Comparison of ENCODE assay signal across 12 cellular contexts in the genomic region with DNA sequence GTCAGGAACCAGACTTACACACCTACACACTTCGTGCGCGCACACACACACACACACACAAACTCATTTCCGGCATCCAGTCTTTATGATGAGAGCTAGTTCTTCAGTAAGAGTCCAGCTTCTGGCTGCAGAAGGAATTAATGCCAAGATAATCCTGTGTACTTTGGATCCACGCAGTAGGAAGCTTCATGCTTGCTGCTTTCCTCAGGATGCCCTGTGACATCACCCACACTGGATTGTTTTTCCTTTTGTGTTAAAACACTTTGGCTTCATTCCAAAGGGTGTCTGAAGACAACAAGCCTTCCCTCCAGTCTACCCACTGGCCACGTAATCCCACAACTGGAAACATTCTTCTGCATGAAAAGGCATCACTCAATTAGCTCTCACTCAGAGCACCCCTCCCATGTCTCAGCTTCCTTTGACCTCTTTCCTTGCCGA. TPM values are rescaled to one million over a fixed set of nuclear protein-coding genes. Genes with fewer than 3 reads are reported as not detected.
DNase-seq lines count a peak whose midpoint lies in the region; FAIRE-seq and TF ChIP-seq lines count a peak whose summit lies in the region.
"Had no signal": no experiment of that assay in that cellular context is flagged by ENCODE, and none has a peak within 500 bp of the region (broad histone marks: within the 10 kb centered on the region; RNA-seq: fewer than 3 reads in every experiment).

No MANE protein-coding gene starts in this region.

- no peaks in the 10 kb centered on the region for H3K36me3 Mint-ChIP-seq in mesothelial cell of epicardium

- no peak for TF ChIP-seq CTCF in mesothelial cell of epicardium (IDR thresholded peaks at IDR 0.05; ENCODE audit: unreplicated experiment)

- no peaks in the 10 kb centered on the region for H3K27me3 ChIP-seq in small intestine (ENCODE audit: control insufficient read depth in 2 of 2, insufficient read depth in 2 of 2, low read length in 2 of 2)
- H3K27me3 ChIP-seq: testis had no signal

- no peak for FAIRE-seq in small intestine (lab: Jason Lieb, UNC)

- no peak overlapping the region for H3K27ac ChIP-seq in small intestine (ENCODE audit: low read depth in 1 of 2, low read length in 1 of 2)
- H3K27ac ChIP-seq: testis had no signal

- H3K9me3 ChIP-seq in small intestine (ENCODE audit: control insufficient read depth, low read depth), result no peaks in the 10 kb centered on the region
- H3K9me3 ChIP-seq: testis had no signal

- H3K27me3 Mint-ChIP-seq in mesothelial cell of epicardium (ENCODE audit: low read depth), result no peaks in the 10 kb centered on the region

- no peaks in the 10 kb centered on the region for H3K4me1 ChIP-seq in small intestine (ENCODE audit: control insufficient read depth in 2 of 2, insufficient read depth in 1 of 2, low read depth in 1 of 2, low read length in 1 of 2)

- no peaks in the 10 kb centered on the region for H3K36me3 ChIP-seq in small intestine (ENCODE audit: control insufficient read depth in 2 of 2, insufficient read depth in 2 of 2, low read length in 2 of 2)

- no peak overlapping the region for H3K27ac Mint-ChIP-seq in mesothelial cell of epicardium
- H3K27ac Mint-ChIP-seq: activated T-cell treated with anti-CD3 and anti-CD28 coated beads, Interleukin-2, amount 50 U/mL, for 24 hours had no signal

- DNase-seq in NCI-H69 (lab: John Stamatoyannopoulos, UW) (peak; percentile 22), brain pericyte (ENCODE audit: low read depth, low spot score) (peak; percentile 65), kidney glomerular epithelial cell (lab: John Stamatoyannopoulos, UW) (peak; percentile 94), small intestine (peak; percentile 83), mesothelial cell of epicardium (ENCODE audit: low spot score in 2 of 2, unreplicated experiment in 2 of 2) (no peak), HCEC 1CT (no peak)
- no peak for DNase-seq in activated T-cell treated with anti-CD3 and anti-CD28 coated beads, Interleukin-2, amount 50 U/mL, for 48 hours
- DNase-seq: activated CD4-positive, CD25-positive, alpha-beta regulatory T cell treated with anti-CD3 and anti-CD28 coated beads, Interleukin-2, amount 50 U/mL, for 72 hours; activated T-cell treated with anti-CD3 and anti-CD28 coated beads, Interleukin-2, amount 50 U/mL, for 24 hours; NCI-H1436; testis had no signal

- no peak overlapping the region for H3K4me3 ChIP-seq in small intestine (ENCODE audit: low read depth in 1 of 2, low read length in 2 of 2)
- H3K4me3 ChIP-seq: skin epidermis, testis had no signal

- WGBS in small intestine, 3 donors, result 14 to 54% (median 34%) methylated on average over 7 of the region's 7 CpGs

- H3K4me1 Mint-ChIP-seq in mesothelial cell of epicardium, result peaks cover 50% of the 10 kb centered on the region

- H3K9me3 Mint-ChIP-seq in mesothelial cell of epicardium, result no peaks in the 10 kb centered on the region
- H3K9me3 Mint-ChIP-seq: activated T-cell treated with anti-CD3 and anti-CD28 coated beads, Interleukin-2, amount 50 U/mL, for 24 hours had no signal

- H3K4me3 Mint-ChIP-seq in mesothelial cell of epicardium, result no peak overlapping the region
- H3K4me3 Mint-ChIP-seq: activated T-cell treated with anti-CD3 and anti-CD28 coated beads, Interleukin-2, amount 50 U/mL, for 24 hours had no signal

RNA-seq across cellular contexts. Expression of gene KCNJ16, which starts 35.4 kb away (rescaled TPM):
- under 1 TPM; 0.07 to 0.81 (median 0.22) TPM for polyA plus RNA-seq in small intestine
- 0.18 to 0.33 TPM (median 0.29 TPM) in 3 replicates for total RNA-seq in mesothelial cell of epicardium

RNA-seq across cellular contexts. Expression of gene KCNJ2, which starts 58.9 kb away (rescaled TPM):
- 1 to 10 TPM in 1 of 3 donors, under 1 TPM in 2; 0.27 to 1.6 (median 0.45) TPM for polyA plus RNA-seq in small intestine
- total RNA-seq in mesothelial cell of epicardium, result 22.8 to 28.4 TPM (median 26.8 TPM) in 3 replicates

Comparison
In these comparisons a context has a peak if more than half of its experiments do, and no peak if none do; other contexts are left out.
1. DNase-seq: peak in NCI-H69 (single experiment), brain pericyte (single experiment), kidney glomerular epithelial cell (single experiment) and small intestine (single experiment); none in mesothelial cell of epicardium (0 of 2), activated T-cell treated with anti-CD3 and anti-CD28 coated beads, Interleukin-2, amount 50 U/mL, for 48 hours (0 of 2) and HCEC 1CT (single experiment).